24 cellular contexts compared by ENCODE assay signal in the genomic region with DNA sequence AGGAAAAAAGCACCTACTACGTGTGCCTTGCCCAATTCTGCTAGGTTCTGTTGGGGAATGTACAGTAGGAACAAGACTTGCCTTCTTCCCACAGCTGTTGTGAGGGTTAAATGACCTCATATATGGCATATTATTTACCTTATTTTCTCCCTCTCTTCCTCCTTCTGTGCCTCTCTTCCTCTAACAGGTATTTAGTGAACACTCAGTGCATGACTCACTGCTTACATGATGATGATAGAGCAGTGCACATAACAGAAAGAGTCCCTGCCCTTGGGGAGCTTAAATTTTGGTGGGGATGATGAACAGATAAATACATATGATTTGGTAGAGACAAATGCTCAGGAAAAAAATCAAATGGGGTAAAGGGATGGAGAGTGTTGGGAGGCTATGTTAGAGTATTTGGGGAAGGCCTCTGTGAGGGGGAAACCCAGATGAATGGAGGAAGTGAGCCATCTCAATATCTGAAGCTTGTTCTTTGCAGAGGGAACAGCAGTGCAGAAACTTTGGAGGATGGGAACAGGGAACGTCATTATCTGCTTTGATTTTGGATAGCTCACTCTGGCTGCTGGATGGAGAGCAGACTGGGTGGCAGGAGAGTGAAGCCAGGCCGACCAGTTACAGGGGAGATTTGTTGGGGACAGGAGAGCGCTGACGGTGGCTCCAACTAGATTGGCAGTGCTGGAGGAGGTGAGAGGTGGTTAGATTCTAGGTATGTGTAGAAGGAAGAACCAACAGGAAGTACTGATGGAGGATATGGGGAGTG.
DNase-seq lines count a peak whose midpoint lies in the region; ATAC-seq and TF ChIP-seq lines count a peak whose summit lies in the region.
"Had no signal": no experiment of that assay in that cellular context is flagged by ENCODE, and none has a peak within 500 bp of the region (broad histone marks: within the 10 kb centered on the region; RNA-seq: fewer than 3 reads in every experiment).

No MANE protein-coding gene starts in this region.

- no peak overlapping the region for H3K27ac ChIP-seq in heart right ventricle
- no peak overlapping the region for H3K27ac ChIP-seq in left ventricle myocardium inferior (replicated peaks)
- no peak overlapping the region for H3K27ac ChIP-seq in RWPE2 (ENCODE audit: poor library complexity, severe bottlenecking)
- H3K27ac ChIP-seq: A549, HL-60, KMS-11 had no signal

- H3K4me1 ChIP-seq in heart right ventricle (no peaks in the 10 kb centered on the region), left ventricle myocardium inferior (no peaks in the 10 kb centered on the region), RWPE2 (ENCODE audit: insufficient read depth, poor library complexity, severe bottlenecking) (no peaks in the 10 kb centered on the region)
- H3K4me1 ChIP-seq: A549, BE2C had no signal

- H3K4me3 Mint-ChIP-seq in activated T-helper 17 cell treated with anti-CD3 and anti-CD28 coated beads, Interleukin-2, amount 50 U/mL, for 72 hours, result no peak overlapping the region
- H3K4me3 Mint-ChIP-seq: GM23338 had no signal

- peaks cover 0 to 5% (median 0%) of the 10 kb centered on the region in 7 donors for H3K27me3 ChIP-seq in heart right ventricle
- no peaks in the 10 kb centered on the region for H3K27me3 ChIP-seq in left ventricle myocardium inferior (ENCODE audit: low read depth)
- no peaks in the 10 kb centered on the region for H3K27me3 ChIP-seq in RWPE2 (ENCODE audit: insufficient read depth, poor library complexity, severe bottlenecking)
- H3K27me3 ChIP-seq: BE2C had no signal

- no peaks in the 10 kb centered on the region for H3K4me1 Mint-ChIP-seq in activated T-helper 17 cell treated with anti-CD3 and anti-CD28 coated beads, Interleukin-2, amount 50 U/mL, for 72 hours
- H3K4me1 Mint-ChIP-seq: GM23338 had no signal

- DNase-seq in heart right ventricle, result peak; percentile 15 to 16
- no peak for DNase-seq in left ventricle myocardium inferior
- no peak for DNase-seq in RWPE2 (ENCODE audit: low spot score)
- DNase-seq in renal cortical epithelial cell (ENCODE audit: low read depth), result peak; percentile 11
- DNase-seq: BE2C, DMS79, NCI-H1105, NCI-H146, NCI-H2029, NCI-H2171, NCI-H345, NCI-H524, NCI-H82, SIG-M5, SK-N-SH had no signal

- H3K9me3 Mint-ChIP-seq in activated T-helper 17 cell treated with anti-CD3 and anti-CD28 coated beads, Interleukin-2, amount 50 U/mL, for 72 hours, result peaks cover 18% of the 10 kb centered on the region
- H3K9me3 Mint-ChIP-seq: GM23338 had no signal

- H3K9me3 ChIP-seq in heart right ventricle, result no peaks in the 10 kb centered on the region
- no peaks in the 10 kb centered on the region for H3K9me3 ChIP-seq in left ventricle myocardium inferior (replicated peaks)
- H3K9me3 ChIP-seq in RWPE2 (ENCODE audit: severe bottlenecking), result no peaks in the 10 kb centered on the region
- H3K9me3 ChIP-seq: A549, BE2C, HAP-1, SK-N-SH had no signal

- TF ChIP-seq CTCF in heart right ventricle (IDR thresholded peaks at IDR 0.05) (no peak), left ventricle myocardium inferior (IDR thresholded peaks at IDR 0.05; ENCODE audit: borderline replicate concordance) (no peak), RWPE2 (IDR thresholded peaks at IDR 0.05; ENCODE audit: poor library complexity, severe bottlenecking) (no peak)

- H3K36me3 Mint-ChIP-seq in activated T-helper 17 cell treated with anti-CD3 and anti-CD28 coated beads, Interleukin-2, amount 50 U/mL, for 72 hours (ENCODE audit: low read depth), result no peaks in the 10 kb centered on the region

- peaks cover 4% of the 10 kb centered on the region for H3K27me3 Mint-ChIP-seq in activated T-helper 17 cell treated with anti-CD3 and anti-CD28 coated beads, Interleukin-2, amount 50 U/mL, for 72 hours

- no peak overlapping the region for H3K27ac Mint-ChIP-seq in activated T-helper 17 cell treated with anti-CD3 and anti-CD28 coated beads, Interleukin-2, amount 50 U/mL, for 72 hours
- H3K27ac Mint-ChIP-seq: GM23338 had no signal

- H3K36me3 ChIP-seq in heart right ventricle, result no peaks in the 10 kb centered on the region
- no peaks in the 10 kb centered on the region for H3K36me3 ChIP-seq in left ventricle myocardium inferior
- H3K36me3 ChIP-seq in RWPE2 (ENCODE audit: low read depth), result no peaks in the 10 kb centered on the region
- H3K36me3 ChIP-seq: BE2C, HAP-1 had no signal

- peak in 6 of 8 donors; percentile 20 to 77 (median 54) for ATAC-seq in heart right ventricle
- peak; percentile 40; the same call in 1 of the 3 replicates for ATAC-seq in RWPE2 (ENCODE audit: low read depth)
- peak; percentile 78 for ATAC-seq in esophagus mucosa
- no peak for ATAC-seq in activated T-helper 17 cell treated with anti-CD3 and anti-CD28 coated beads, Interleukin-2, amount 50 U/mL, for 72 hours (replicated peaks)
- no peak for ATAC-seq in GM21381 (IDR thresholded peaks at IDR 0.05; ENCODE audit: unreplicated experiment)
- ATAC-seq in GM21447 (IDR thresholded peaks at IDR 0.05; ENCODE audit: unreplicated experiment), result no peak
- ATAC-seq: A549, GM23338 had no signal

- intact Hi-C loops in heart right ventricle (cut with DNase I), result no loop called here
- intact Hi-C loops in left ventricle myocardium inferior (cut with micrococcal nuclease), result no loop called here

- H3K4me3 ChIP-seq in heart right ventricle (no peak overlapping the region), left ventricle myocardium inferior (no peak overlapping the region), RWPE2 (ENCODE audit: severe bottlenecking) (no peak overlapping the region)
- H3K4me3 ChIP-seq: A549, GM23338, HAP-1 had no signal

- WGBS in heart right ventricle, 2 donors, result 44 to 48% methylated on average over 5 of the region's 5 CpGs

Comparison
In these comparisons a context has a peak if more than half of its experiments do, and no peak if none do; other contexts are left out.
1. DNase-seq: peak in heart right ventricle (2 of 2) and renal cortical epithelial cell (single experiment); none in left ventricle myocardium inferior (single experiment) and RWPE2 (single experiment).
2. ATAC-seq: peak in heart right ventricle (6 of 8), RWPE2 (single experiment) and esophagus mucosa (single experiment); none in activated T-helper 17 cell treated with anti-CD3 and anti-CD28 coated beads, Interleukin-2, amount 50 U/mL, for 72 hours (single experiment), GM21381 (single experiment) and GM21447 (single experiment).